In the genomic region with DNA sequence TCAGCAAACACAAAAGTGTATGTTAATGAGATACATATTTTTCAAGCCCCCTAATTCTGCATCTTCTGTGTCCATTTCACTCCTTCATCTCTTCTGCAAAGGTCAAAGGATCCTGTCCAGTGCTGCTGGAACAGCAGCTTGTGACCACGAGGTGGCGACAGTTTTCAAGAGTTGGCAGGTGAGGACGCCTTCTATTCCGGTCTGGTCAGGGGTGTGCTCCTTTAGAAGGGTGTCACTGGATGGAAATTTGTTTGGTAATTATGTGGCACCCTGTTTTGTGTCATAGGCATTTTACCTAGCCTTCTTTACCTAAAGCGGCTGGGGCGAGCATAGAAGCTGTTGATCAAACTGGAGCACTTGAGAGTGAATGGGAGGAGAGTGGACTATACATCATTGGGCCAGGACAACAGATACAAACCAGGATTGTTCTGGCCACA, we compare ENCODE assay signal across 1 cellular context.
TF ChIP-seq lines count a peak whose summit lies in the region.

No MANE protein-coding gene starts in this region.

TF ChIP-seq in GM23338, 12 proteins besides CTCF, POLR2A, EP300 and RAD21:
- TF ChIP-seq, protein P1, sequence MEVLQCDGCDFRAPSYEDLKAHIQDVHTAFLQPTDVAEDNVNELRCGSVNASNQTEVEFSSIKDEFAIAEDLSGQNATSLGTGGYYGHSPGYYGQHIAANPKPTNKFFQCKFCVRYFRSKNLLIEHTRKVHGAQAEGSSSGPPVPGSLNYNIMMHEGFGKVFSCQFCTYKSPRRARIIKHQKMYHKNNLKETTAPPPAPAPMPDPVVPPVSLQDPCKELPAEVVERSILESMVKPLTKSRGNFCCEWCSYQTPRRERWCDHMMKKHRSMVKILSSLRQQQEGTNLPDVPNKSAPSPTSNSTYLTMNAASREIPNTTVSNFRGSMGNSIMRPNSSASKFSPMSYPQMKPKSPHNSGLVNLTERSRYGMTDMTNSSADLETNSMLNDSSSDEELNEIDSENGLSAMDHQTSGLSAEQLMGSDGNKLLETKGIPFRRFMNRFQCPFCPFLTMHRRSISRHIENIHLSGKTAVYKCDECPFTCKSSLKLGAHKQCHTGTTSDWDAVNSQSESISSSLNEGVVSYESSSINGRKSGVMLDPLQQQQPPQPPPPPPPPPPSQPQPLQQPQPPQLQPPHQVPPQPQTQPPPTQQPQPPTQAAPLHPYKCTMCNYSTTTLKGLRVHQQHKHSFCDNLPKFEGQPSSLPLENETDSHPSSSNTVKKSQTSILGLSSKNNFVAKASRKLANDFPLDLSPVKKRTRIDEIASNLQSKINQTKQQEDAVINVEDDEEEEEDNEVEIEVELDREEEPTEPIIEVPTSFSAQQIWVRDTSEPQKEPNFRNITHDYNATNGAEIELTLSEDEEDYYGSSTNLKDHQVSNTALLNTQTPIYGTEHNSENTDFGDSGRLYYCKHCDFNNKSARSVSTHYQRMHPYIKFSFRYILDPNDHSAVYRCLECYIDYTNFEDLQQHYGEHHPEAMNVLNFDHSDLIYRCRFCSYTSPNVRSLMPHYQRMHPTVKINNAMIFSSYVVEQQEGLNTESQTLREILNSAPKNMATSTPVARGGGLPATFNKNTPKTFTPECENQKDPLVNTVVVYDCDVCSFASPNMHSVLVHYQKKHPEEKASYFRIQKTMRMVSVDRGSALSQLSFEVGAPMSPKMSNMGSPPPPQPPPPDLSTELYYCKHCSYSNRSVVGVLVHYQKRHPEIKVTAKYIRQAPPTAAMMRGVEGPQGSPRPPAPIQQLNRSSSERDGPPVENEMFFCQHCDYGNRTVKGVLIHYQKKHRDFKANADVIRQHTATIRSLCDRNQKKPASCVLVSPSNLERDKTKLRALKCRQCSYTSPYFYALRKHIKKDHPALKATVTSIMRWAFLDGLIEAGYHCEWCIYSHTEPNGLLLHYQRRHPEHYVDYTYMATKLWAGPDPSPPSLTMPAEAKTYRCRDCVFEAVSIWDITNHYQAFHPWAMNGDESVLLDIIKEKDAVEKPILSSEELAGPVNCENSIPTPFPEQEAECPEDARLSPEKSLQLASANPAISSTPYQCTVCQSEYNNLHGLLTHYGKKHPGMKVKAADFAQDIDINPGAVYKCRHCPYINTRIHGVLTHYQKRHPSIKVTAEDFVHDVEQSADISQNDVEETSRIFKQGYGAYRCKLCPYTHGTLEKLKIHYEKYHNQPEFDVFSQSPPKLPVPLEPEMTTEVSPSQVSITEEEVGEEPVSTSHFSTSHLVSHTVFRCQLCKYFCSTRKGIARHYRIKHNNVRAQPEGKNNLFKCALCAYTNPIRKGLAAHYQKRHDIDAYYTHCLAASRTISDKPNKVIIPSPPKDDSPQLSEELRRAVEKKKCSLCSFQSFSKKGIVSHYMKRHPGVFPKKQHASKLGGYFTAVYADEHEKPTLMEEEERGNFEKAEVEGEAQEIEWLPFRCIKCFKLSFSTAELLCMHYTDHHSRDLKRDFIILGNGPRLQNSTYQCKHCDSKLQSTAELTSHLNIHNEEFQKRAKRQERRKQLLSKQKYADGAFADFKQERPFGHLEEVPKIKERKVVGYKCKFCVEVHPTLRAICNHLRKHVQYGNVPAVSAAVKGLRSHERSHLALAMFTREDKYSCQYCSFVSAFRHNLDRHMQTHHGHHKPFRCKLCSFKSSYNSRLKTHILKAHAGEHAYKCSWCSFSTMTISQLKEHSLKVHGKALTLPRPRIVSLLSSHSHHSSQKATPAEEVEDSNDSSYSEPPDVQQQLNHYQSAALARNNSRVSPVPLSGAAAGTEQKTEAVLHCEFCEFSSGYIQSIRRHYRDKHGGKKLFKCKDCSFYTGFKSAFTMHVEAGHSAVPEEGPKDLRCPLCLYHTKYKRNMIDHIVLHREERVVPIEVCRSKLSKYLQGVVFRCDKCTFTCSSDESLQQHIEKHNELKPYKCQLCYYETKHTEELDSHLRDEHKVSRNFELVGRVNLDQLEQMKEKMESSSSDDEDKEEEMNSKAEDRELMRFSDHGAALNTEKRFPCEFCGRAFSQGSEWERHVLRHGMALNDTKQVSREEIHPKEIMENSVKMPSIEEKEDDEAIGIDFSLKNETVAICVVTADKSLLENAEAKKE (CRISPR knock-in tag; IDR thresholded peaks at IDR 0.05): no peak
- TF ChIP-seq STAT1 (IDR thresholded peaks at IDR 0.05; ENCODE audit: unreplicated experiment): no peak
- TF ChIP-seq EZH2phosphoT487 (IDR thresholded peaks at IDR 0.05; ENCODE audit: unreplicated experiment): no peak
- no peak for TF ChIP-seq EZH2 (IDR thresholded peaks at IDR 0.05; ENCODE audit: low read depth, unreplicated experiment)
- TF ChIP-seq ZNF114 (CRISPR knock-in tag; IDR thresholded peaks at IDR 0.05): no peak
- TF ChIP-seq, protein P2, sequence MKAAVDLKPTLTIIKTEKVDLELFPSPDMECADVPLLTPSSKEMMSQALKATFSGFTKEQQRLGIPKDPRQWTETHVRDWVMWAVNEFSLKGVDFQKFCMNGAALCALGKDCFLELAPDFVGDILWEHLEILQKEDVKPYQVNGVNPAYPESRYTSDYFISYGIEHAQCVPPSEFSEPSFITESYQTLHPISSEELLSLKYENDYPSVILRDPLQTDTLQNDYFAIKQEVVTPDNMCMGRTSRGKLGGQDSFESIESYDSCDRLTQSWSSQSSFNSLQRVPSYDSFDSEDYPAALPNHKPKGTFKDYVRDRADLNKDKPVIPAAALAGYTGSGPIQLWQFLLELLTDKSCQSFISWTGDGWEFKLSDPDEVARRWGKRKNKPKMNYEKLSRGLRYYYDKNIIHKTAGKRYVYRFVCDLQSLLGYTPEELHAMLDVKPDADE (IDR thresholded peaks at IDR 0.05): no peak
- no peak for TF ChIP-seq POLR2AphosphoS5 (IDR thresholded peaks at IDR 0.05; ENCODE audit: low read depth)
- TF ChIP-seq, protein P3, sequence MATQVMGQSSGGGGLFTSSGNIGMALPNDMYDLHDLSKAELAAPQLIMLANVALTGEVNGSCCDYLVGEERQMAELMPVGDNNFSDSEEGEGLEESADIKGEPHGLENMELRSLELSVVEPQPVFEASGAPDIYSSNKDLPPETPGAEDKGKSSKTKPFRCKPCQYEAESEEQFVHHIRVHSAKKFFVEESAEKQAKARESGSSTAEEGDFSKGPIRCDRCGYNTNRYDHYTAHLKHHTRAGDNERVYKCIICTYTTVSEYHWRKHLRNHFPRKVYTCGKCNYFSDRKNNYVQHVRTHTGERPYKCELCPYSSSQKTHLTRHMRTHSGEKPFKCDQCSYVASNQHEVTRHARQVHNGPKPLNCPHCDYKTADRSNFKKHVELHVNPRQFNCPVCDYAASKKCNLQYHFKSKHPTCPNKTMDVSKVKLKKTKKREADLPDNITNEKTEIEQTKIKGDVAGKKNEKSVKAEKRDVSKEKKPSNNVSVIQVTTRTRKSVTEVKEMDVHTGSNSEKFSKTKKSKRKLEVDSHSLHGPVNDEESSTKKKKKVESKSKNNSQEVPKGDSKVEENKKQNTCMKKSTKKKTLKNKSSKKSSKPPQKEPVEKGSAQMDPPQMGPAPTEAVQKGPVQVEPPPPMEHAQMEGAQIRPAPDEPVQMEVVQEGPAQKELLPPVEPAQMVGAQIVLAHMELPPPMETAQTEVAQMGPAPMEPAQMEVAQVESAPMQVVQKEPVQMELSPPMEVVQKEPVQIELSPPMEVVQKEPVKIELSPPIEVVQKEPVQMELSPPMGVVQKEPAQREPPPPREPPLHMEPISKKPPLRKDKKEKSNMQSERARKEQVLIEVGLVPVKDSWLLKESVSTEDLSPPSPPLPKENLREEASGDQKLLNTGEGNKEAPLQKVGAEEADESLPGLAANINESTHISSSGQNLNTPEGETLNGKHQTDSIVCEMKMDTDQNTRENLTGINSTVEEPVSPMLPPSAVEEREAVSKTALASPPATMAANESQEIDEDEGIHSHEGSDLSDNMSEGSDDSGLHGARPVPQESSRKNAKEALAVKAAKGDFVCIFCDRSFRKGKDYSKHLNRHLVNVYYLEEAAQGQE (IDR thresholded peaks at IDR 0.05; ENCODE audit: unreplicated experiment): no peak
- TF ChIP-seq CREB1 (CRISPR knock-in tag; IDR thresholded peaks at IDR 0.05; ENCODE audit: low read depth): no peak
- no peak for TF ChIP-seq JUNB (IDR thresholded peaks at IDR 0.05; ENCODE audit: unreplicated experiment)
- no peak for TF ChIP-seq NANOG (IDR thresholded peaks at IDR 0.05; ENCODE audit: borderline replicate concordance)
- TF ChIP-seq ZNF331 (CRISPR knock-in tag; IDR thresholded peaks at IDR 0.05; ENCODE audit: low read depth): no peak
